31 cellular contexts compared by ENCODE assay signal in the genomic region with DNA sequence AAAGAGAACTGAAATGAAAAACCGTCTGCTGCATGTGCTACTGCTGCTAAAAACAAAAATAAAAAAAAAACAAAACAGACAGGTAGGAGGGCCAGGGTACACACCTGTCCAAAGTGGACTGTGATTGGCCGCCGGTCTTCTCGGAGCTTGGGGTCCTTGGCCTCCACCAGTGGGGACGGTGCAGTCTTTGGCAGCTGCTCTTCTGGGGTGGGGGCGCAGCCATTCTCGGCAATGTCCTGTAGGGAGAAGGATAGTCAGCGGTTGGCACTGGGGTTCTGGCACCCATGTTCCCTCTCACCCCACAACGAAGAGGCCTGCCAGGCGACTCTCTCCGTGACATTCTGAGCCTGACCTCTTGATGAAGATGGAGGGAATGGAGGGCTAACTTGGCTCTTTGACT.
"Had no signal": no experiment of that assay in that cellular context is flagged by ENCODE, and none has a peak within 500 bp of the region (broad histone marks: within the 10 kb centered on the region; RNA-seq: fewer than 3 reads in every experiment).

No MANE protein-coding gene starts in this region.

- H3K9me3 Mint-ChIP-seq: activated B cell treated with CpG ODN at 0.5 μM for 24 hours; activated CD4-positive, alpha-beta memory T cell treated with anti-CD3 and anti-CD28 coated beads for 36 hours; activated naive CD4-positive, alpha-beta T cell treated with anti-CD3 and anti-CD28 coated beads for 36 hours; activated naive CD4-positive, alpha-beta T cell treated with anti-CD3 and anti-CD28 coated beads, Interleukin-2, amount 50 U/mL, for 72 hours; activated T-cell treated with anti-CD3 and anti-CD28 coated beads, Interleukin-2, amount 50 U/mL, for 72 hours; activated T-helper 17 cell treated with anti-CD3 and anti-CD28 coated beads, Interleukin-2, amount 50 U/mL, for 72 hours; IgD-negative memory B cell; T-helper 1 cell treated with Interleukin-12 subunit alpha and Interleukin-12 subunit beta and Interleukin-4 antibody, amounts not matched to agents 30 μg/mL and 1 μg/mL, for 36 hours; T-helper 2 cell treated with Interferon-gamma antibody and Interleukin-4, amounts not matched to agents 5 μg/mL and 100 μg/mL, for 36 hours had no signal

- DNase-seq: activated B cell treated with CpG ODN at 0.5 μM for 24 hours; activated CD4-positive, alpha-beta memory T cell treated with anti-CD3 and anti-CD28 coated beads for 36 hours; activated CD4-positive, alpha-beta T cell treated with anti-CD3 and anti-CD28 coated beads for 4 hours; activated CD4-positive, alpha-beta T cell treated with anti-CD3 and anti-CD28 coated beads, Interleukin-2, amount 50 U/mL, for 1 hour; activated CD4-positive, CD25-positive, alpha-beta regulatory T cell treated with anti-CD3 and anti-CD28 coated beads, Interleukin-2, amount 50 U/mL, for 72 hours; activated gamma-delta T cell treated with Interleukin-2 at 50 U/mL for 16 hours; activated naive CD4-positive, alpha-beta T cell treated with anti-CD3 and anti-CD28 coated beads for 36 hours; activated T-cell treated with anti-CD3 and anti-CD28 coated beads, Interleukin-2, amount 50 U/mL, for 1 hour; activated T-cell treated with anti-CD3 and anti-CD28 coated beads, Interleukin-2, amount 50 U/mL, for 72 hours; adrenal gland; body of pancreas; caudate nucleus; Karpas-422; KBM-7; NCI-H1105; NCI-H1436; NCI-H1694; NCI-H1930; NCI-H345; NCI-H524 treated with DMSO at 0.1 percent for 48 hours; PC-3; Peyer's patch; RPMI8226; SHP77 treated with DMSO at 0.1 percent for 48 hours; SK-N-SH had no signal

- H3K27me3 Mint-ChIP-seq: activated B cell treated with CpG ODN at 0.5 μM for 24 hours; activated CD4-positive, alpha-beta memory T cell treated with anti-CD3 and anti-CD28 coated beads for 36 hours; activated T-helper 17 cell treated with anti-CD3 and anti-CD28 coated beads, Interleukin-2, amount 50 U/mL, for 72 hours; IgD-negative memory B cell had no signal

- H3K4me3 Mint-ChIP-seq: activated B cell treated with CpG ODN at 0.5 μM for 24 hours; activated CD4-positive, alpha-beta memory T cell treated with anti-CD3 and anti-CD28 coated beads for 36 hours; activated naive CD4-positive, alpha-beta T cell treated with anti-CD3 and anti-CD28 coated beads for 36 hours; activated T-cell treated with anti-CD3 and anti-CD28 coated beads, Interleukin-2, amount 50 U/mL, for 72 hours; activated T-helper 17 cell treated with anti-CD3 and anti-CD28 coated beads, Interleukin-2, amount 50 U/mL, for 72 hours; IgD-negative memory B cell; T-helper 1 cell treated with Interleukin-12 subunit alpha and Interleukin-12 subunit beta and Interleukin-4 antibody, amounts not matched to agents 30 μg/mL and 1 μg/mL, for 36 hours; T-helper 2 cell treated with Interferon-gamma antibody and Interleukin-4, amounts not matched to agents 5 μg/mL and 100 μg/mL, for 36 hours had no signal

- H3K36me3 ChIP-seq: adrenal gland, SJSA1 had no signal

- ATAC-seq: activated naive CD4-positive, alpha-beta T cell treated with anti-CD3 and anti-CD28 coated beads, Interleukin-2, amount 50 U/mL, for 72 hours; activated T-cell treated with anti-CD3 and anti-CD28 coated beads, Interleukin-2, amount 50 U/mL, for 72 hours; activated T-helper 17 cell treated with anti-CD3 and anti-CD28 coated beads, Interleukin-2, amount 50 U/mL, for 72 hours; body of pancreas; PC-3 had no signal

- H3K27ac Mint-ChIP-seq: activated B cell treated with CpG ODN at 0.5 μM for 24 hours; activated CD4-positive, alpha-beta memory T cell treated with anti-CD3 and anti-CD28 coated beads for 36 hours; activated naive CD4-positive, alpha-beta T cell treated with anti-CD3 and anti-CD28 coated beads for 36 hours; activated naive CD4-positive, alpha-beta T cell treated with anti-CD3 and anti-CD28 coated beads, Interleukin-2, amount 50 U/mL, for 72 hours; activated T-cell treated with anti-CD3 and anti-CD28 coated beads, Interleukin-2, amount 50 U/mL, for 72 hours; activated T-helper 17 cell treated with anti-CD3 and anti-CD28 coated beads, Interleukin-2, amount 50 U/mL, for 72 hours; IgD-negative memory B cell; T-helper 1 cell treated with Interleukin-12 subunit alpha and Interleukin-12 subunit beta and Interleukin-4 antibody, amounts not matched to agents 30 μg/mL and 1 μg/mL, for 36 hours; T-helper 2 cell treated with Interferon-gamma antibody and Interleukin-4, amounts not matched to agents 5 μg/mL and 100 μg/mL, for 36 hours had no signal

- H3K27me3 ChIP-seq: adrenal gland, body of pancreas, Peyer's patch, SJSA1 had no signal

- H3K4me1 Mint-ChIP-seq: activated B cell treated with CpG ODN at 0.5 μM for 24 hours; activated T-helper 17 cell treated with anti-CD3 and anti-CD28 coated beads, Interleukin-2, amount 50 U/mL, for 72 hours; IgD-negative memory B cell had no signal

- H3K4me3 ChIP-seq: adrenal gland, body of pancreas, Peyer's patch, SJSA1 had no signal

- H3K27ac ChIP-seq: adrenal gland, body of pancreas, Peyer's patch, SJSA1 had no signal

- H3K9me3 ChIP-seq: adrenal gland, body of pancreas, Peyer's patch, SJSA1, SK-N-SH had no signal

- H3K4me1 ChIP-seq: adrenal gland, body of pancreas, Peyer's patch, SJSA1 had no signal
